20 cellular contexts compared by ENCODE assay signal in the genomic region with DNA sequence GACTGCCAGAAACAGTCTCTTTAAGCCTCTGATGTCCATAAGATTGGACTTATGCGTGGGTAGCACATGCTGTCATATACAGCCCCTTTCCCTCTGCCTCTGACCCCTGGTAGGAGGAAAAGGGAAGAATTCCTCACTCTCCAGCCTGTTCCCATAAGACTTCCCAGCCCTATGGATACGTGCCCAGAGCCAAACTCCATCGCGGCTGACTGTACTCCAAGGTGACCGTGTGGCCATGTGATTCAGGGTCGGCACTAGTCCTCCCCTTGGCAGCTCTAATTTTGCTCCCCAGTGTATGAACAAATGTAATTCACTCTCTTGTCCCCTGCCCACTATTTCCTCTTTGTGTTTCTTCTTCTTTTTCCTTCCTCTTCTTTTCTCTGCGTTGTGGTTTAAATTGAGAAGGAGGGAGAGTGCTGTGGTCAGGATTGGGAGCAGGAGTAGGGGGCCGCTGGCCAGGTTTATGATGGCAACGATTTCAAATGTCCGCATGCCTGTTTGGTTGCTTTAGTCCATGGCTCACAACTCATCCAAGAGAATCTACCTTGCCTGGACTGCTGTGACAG. TPM values are rescaled to one million over a fixed set of nuclear protein-coding genes. Genes with fewer than 3 reads are reported as not detected.
"Had no signal": no experiment of that assay in that cellular context is flagged by ENCODE, and none has a peak within 500 bp of the region (broad histone marks: within the 10 kb centered on the region; RNA-seq: fewer than 3 reads in every experiment).

No MANE protein-coding gene starts in this region.

- H3K4me3 Mint-ChIP-seq: activated naive CD4-positive, alpha-beta T cell treated with anti-CD3 and anti-CD28 coated beads for 36 hours; memory B cell; naive thymus-derived CD4-positive, alpha-beta T cell; stimulated activated effector memory CD8-positive, alpha-beta T cell treated with anti-CD3 and anti-CD28 coated beads, Interleukin-12 subunit alpha, Interleukin-12 subunit beta, amount 100 ng/mL, for 72 hours had no signal

- DNase-seq: activated CD4-positive, alpha-beta T cell treated with anti-CD3 and anti-CD28 coated beads for 1 hour; activated CD4-positive, alpha-beta T cell treated with anti-CD3 and anti-CD28 coated beads, Interleukin-2, amount 50 U/mL, for 4 hours; activated naive CD4-positive, alpha-beta T cell treated with anti-CD3 and anti-CD28 coated beads for 36 hours; activated T-cell treated with anti-CD3 and anti-CD28 coated beads, Interleukin-2, amount 50 U/mL, for 1 hour; adrenal gland; hippocampal formation; kidney; left lung; mucosa of descending colon; naive thymus-derived CD4-positive, alpha-beta T cell; pancreas; thyroid gland; uterus had no signal

- H3K4me1 ChIP-seq: adrenal gland, left lung, pancreas, thyroid gland, uterus had no signal

- H3K27ac ChIP-seq: adrenal gland, cardiac muscle cell, left lung, pancreas, thyroid gland, uterus, VCaP had no signal

- H3K4me3 ChIP-seq: adrenal gland, cardiac muscle cell, left lung, mucosa of descending colon, pancreas, thyroid gland, uterus had no signal

- H3K36me3 ChIP-seq: adrenal gland, cardiac muscle cell, left lung, pancreas, thyroid gland, uterus had no signal

- H3K4me1 Mint-ChIP-seq: memory B cell; naive thymus-derived CD4-positive, alpha-beta T cell; stimulated activated effector memory CD8-positive, alpha-beta T cell treated with anti-CD3 and anti-CD28 coated beads, Interleukin-12 subunit alpha, Interleukin-12 subunit beta, amount 100 ng/mL, for 72 hours had no signal

- H3K36me3 Mint-ChIP-seq: stimulated activated effector memory CD8-positive, alpha-beta T cell treated with anti-CD3 and anti-CD28 coated beads, Interleukin-12 subunit alpha, Interleukin-12 subunit beta, amount 100 ng/mL, for 72 hours had no signal

- ATAC-seq: esophagus mucosa; left lung; mucosa of descending colon; naive thymus-derived CD4-positive, alpha-beta T cell; pancreas; stimulated activated effector memory CD8-positive, alpha-beta T cell treated with anti-CD3 and anti-CD28 coated beads, Interleukin-12 subunit alpha, Interleukin-12 subunit beta, amount 100 ng/mL, for 72 hours had no signal

- H3K27me3 ChIP-seq: pancreas, thyroid gland, uterus had no signal

- H3K27ac Mint-ChIP-seq: activated naive CD4-positive, alpha-beta T cell treated with anti-CD3 and anti-CD28 coated beads for 36 hours; activated T-helper 2 cell treated with anti-CD3 and anti-CD28 coated beads, Interferon-gamma antibody, Interleukin-2, Interleukin-4, amounts not matched to agents 10 μg/mL and 5 μg/mL and 100 μg/mL, durations not matched to agents 14 hours and 24 hours and 36 hours; memory B cell; stimulated activated effector memory CD8-positive, alpha-beta T cell treated with anti-CD3 and anti-CD28 coated beads, Interleukin-12 subunit alpha, Interleukin-12 subunit beta, amount 100 ng/mL, for 72 hours had no signal

- H3K9me3 Mint-ChIP-seq: activated naive CD4-positive, alpha-beta T cell treated with anti-CD3 and anti-CD28 coated beads for 36 hours; activated T-helper 2 cell treated with anti-CD3 and anti-CD28 coated beads, Interferon-gamma antibody, Interleukin-2, Interleukin-4, amounts not matched to agents 10 μg/mL and 5 μg/mL and 100 μg/mL, durations not matched to agents 14 hours and 24 hours and 36 hours; stimulated activated effector memory CD8-positive, alpha-beta T cell treated with anti-CD3 and anti-CD28 coated beads, Interleukin-12 subunit alpha, Interleukin-12 subunit beta, amount 100 ng/mL, for 72 hours had no signal

- H3K9me3 ChIP-seq: left lung, mucosa of descending colon, pancreas, thyroid gland, uterus had no signal

RNA-seq across cellular contexts. Expression of a gene that starts 43.8 kb away (rescaled TPM):
- total RNA-seq: activated naive CD4-positive, alpha-beta T cell treated with anti-CD3 and anti-CD28 coated beads for 36 hours; activated T-helper 2 cell treated with anti-CD3 and anti-CD28 coated beads, Interferon-gamma antibody, Interleukin-2, Interleukin-4, amounts not matched to agents 10 μg/mL and 5 μg/mL and 100 μg/mL, durations not matched to agents 14 hours and 24 hours and 36 hours; cardiac muscle cell; esophagus mucosa; glomerular endothelial cell; kidney; left lung; mucosa of descending colon; naive thymus-derived CD4-positive, alpha-beta T cell; thyroid gland had no signal
- polyA plus RNA-seq: cardiac muscle cell; naive thymus-derived CD4-positive, alpha-beta T cell had no signal
